1 cellular context compared by ENCODE assay signal in the genomic region with DNA sequence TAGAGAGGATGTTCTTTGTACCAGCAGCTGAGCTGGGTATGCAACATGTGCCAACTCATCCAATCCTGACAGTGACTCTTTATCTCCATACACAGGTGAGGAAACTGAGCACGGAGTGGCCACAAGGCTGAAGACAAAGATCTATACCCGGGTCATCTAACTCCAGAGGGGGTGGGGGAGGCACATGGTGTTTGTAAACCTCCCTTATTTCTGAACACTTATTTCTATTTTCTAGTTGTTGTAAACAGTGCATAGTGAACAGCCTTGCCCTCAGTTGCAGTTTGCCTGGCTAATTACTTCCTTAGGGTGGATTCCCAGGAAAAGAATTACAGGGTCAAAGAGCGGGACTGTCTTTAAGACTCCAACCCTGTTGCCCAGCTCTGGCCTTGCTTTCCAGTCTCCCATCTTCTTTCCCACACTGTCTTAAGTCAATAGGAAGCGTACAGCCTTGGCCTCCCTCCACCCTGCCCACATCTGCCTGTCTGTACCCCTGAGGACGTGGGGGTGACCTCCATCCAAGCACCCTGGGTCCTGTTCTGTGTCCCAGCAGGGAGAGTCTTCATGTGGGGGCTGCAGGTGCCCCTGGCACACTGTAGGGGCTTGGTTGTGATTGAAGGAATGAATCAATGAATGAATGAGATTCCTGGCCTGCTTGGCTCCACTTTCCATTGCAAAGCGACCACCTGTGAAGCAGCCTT.
TF ChIP-seq lines count a peak whose summit lies in the region.

No MANE protein-coding gene starts in this region.

TF ChIP-seq in H1, 55 proteins besides CTCF, POLR2A, EP300 and RAD21:
- TF ChIP-seq TEAD4 (IDR thresholded peaks at IDR 0.05; ENCODE audit: low read depth, low read length): no peak
